1 cellular context compared by ENCODE assay signal in the genomic region with DNA sequence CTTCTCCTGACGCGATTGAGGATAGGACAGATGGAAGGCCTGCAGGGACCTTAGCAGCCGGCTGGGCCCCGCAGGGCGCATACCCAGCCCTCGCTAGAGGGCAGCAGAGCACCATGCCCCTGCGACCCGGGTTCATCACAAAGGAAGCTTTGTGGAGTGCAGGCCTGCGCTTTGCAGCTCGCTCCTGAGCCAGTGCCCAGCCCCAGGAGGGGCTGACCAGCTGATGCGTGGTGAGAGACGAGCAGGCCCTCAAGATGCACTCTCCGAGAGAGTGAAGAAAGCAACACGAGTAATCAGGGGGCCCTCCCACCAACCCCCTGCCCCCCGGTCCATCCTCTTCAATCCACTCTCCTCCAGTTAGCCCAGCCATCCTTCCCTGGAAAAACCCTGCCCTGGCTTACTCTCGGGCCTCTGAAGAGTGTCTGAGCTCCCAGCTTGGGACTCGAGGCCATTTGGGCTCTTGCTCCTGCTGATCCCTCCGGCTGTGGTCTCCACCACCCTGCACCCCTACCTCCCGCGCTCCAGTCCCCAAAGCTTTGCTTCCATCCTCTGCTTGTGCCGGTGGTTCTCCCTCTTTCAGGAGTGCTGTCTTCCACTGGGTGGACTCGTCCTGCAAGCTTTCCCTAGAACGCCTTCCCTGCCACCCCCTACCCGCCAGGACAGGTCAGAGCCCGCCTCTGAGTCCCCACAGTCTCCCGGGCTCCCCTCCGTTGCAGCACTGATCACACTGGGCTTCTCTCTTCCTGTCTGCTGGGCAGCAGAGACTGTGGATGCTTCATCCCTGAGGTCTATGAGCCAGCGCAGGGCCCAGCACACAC.
TF ChIP-seq lines count a peak whose summit lies in the region.

No MANE protein-coding gene starts in this region.

TF ChIP-seq in HepG2, 621 proteins besides CTCF, POLR2A, EP300 and RAD21 (continued from another document and continues in another):
- TF ChIP-seq, protein P1, sequence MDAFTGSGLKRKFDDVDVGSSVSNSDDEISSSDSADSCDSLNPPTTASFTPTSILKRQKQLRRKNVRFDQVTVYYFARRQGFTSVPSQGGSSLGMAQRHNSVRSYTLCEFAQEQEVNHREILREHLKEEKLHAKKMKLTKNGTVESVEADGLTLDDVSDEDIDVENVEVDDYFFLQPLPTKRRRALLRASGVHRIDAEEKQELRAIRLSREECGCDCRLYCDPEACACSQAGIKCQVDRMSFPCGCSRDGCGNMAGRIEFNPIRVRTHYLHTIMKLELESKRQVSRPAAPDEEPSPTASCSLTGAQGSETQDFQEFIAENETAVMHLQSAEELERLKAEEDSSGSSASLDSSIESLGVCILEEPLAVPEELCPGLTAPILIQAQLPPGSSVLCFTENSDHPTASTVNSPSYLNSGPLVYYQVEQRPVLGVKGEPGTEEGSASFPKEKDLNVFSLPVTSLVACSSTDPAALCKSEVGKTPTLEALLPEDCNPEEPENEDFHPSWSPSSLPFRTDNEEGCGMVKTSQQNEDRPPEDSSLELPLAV (CRISPR knock-in tag; conservative IDR thresholded peaks at IDR 0.05; ENCODE audit: low read depth) = no peak
- TF ChIP-seq TFDP2 (CRISPR knock-in tag; IDR thresholded peaks at IDR 0.05) (peak; percentile 12; the same call in 1 of the 2 replicates), ZNF343 (CRISPR knock-in tag; IDR thresholded peaks at IDR 0.05) (no peak), ZNF670 (CRISPR knock-in tag; IDR thresholded peaks at IDR 0.05; ENCODE audit: borderline replicate concordance) (no peak), ZBTB38 (CRISPR knock-in tag; IDR thresholded peaks at IDR 0.05) (peak; percentile 83), REXO4 (CRISPR knock-in tag; IDR thresholded peaks at IDR 0.05; ENCODE audit: borderline replicate concordance) (no peak), ZNF776 (CRISPR knock-in tag; IDR thresholded peaks at IDR 0.05) (no peak), THRA (CRISPR knock-in tag; IDR thresholded peaks at IDR 0.05; ENCODE audit: borderline replicate concordance) (peak; percentile 76), ZNF441 (CRISPR knock-in tag; IDR thresholded peaks at IDR 0.05; ENCODE audit: borderline replicate concordance) (no peak), PAXIP1 (CRISPR knock-in tag; conservative IDR thresholded peaks at IDR 0.05) (0 out of 2 replicates have a peak, but pooled peaks have one; percentile 20), ZNF331 (CRISPR knock-in tag; IDR thresholded peaks at IDR 0.05) (peak; percentile 77; the same call in 1 of the 2 replicates), BRCA1 (CRISPR knock-in tag; IDR thresholded peaks at IDR 0.05) (peak; percentile 66; the same call in 1 of the 2 replicates), RFX5 (IDR thresholded peaks at IDR 0.05; ENCODE audit: low read depth, low read length) (no peak), ZNF292 (CRISPR knock-in tag; IDR thresholded peaks at IDR 0.05; ENCODE audit: borderline replicate concordance, low read depth) (peak; percentile 49), ZNF749 (CRISPR knock-in tag; IDR thresholded peaks at IDR 0.05; ENCODE audit: borderline replicate concordance) (no peak), KLF16 (CRISPR knock-in tag; IDR thresholded peaks at IDR 0.05) (peak in 1 of 2 experiments; percentile 81; a peak in 1 of 4 replicates), MED1 (CRISPR knock-in tag; IDR thresholded peaks at IDR 0.05) (peak; percentile 79), NCOA2 (CRISPR knock-in tag; IDR thresholded peaks at IDR 0.05) (peak; percentile 31; the same call in 1 of the 2 replicates), ATF7-NPFF (CRISPR knock-in tag; IDR thresholded peaks at IDR 0.05; ENCODE audit: low read depth) (peak; percentile 45; the same call in 1 of the 2 replicates), PCBP2 (optimal IDR thresholded peaks at IDR 0.05; ENCODE audit: low read depth, low read length, poor library complexity, severe bottlenecking) (no peak), SALL2 (CRISPR knock-in tag; IDR thresholded peaks at IDR 0.05) (peak; percentile 85; the same call in 1 of the 2 replicates), ZNF766 (CRISPR knock-in tag; IDR thresholded peaks at IDR 0.05; ENCODE audit: borderline replicate concordance) (peak; percentile 66; the same call in 1 of the 2 replicates), ZSCAN25 (CRISPR knock-in tag; IDR thresholded peaks at IDR 0.05) (peak; percentile 76; the same call in 1 of the 2 replicates), CENPBD1 (CRISPR knock-in tag; IDR thresholded peaks at IDR 0.05; ENCODE audit: borderline replicate concordance, low read depth) (no peak), GABPA (IDR thresholded peaks at IDR 0.05; ENCODE audit: low read depth, low read length) (no peak), GABPA (CRISPR knock-in tag; IDR thresholded peaks at IDR 0.05; ENCODE audit: low read depth) (no peak), ZSCAN31 (CRISPR knock-in tag; IDR thresholded peaks at IDR 0.05; ENCODE audit: low read depth) (0 out of 2 replicates have a peak, but pooled peaks have one; percentile 56), ZNF121 (CRISPR knock-in tag; IDR thresholded peaks at IDR 0.05) (0 out of 2 replicates have a peak, but pooled peaks have one; percentile 40), ZNF576 (CRISPR knock-in tag; IDR thresholded peaks at IDR 0.05) (no peak), ZBTB46 (CRISPR knock-in tag; IDR thresholded peaks at IDR 0.05; ENCODE audit: borderline replicate concordance) (no peak)
- TF ChIP-seq, protein P2, sequence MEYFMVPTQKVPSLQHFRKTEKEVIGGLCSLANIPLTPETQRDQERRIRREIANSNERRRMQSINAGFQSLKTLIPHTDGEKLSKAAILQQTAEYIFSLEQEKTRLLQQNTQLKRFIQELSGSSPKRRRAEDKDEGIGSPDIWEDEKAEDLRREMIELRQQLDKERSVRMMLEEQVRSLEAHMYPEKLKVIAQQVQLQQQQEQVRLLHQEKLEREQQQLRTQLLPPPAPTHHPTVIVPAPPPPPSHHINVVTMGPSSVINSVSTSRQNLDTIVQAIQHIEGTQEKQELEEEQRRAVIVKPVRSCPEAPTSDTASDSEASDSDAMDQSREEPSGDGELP (IDR thresholded peaks at IDR 0.05; ENCODE audit: borderline replicate concordance, low read depth) = peak; percentile 93
- TF ChIP-seq, protein P3, sequence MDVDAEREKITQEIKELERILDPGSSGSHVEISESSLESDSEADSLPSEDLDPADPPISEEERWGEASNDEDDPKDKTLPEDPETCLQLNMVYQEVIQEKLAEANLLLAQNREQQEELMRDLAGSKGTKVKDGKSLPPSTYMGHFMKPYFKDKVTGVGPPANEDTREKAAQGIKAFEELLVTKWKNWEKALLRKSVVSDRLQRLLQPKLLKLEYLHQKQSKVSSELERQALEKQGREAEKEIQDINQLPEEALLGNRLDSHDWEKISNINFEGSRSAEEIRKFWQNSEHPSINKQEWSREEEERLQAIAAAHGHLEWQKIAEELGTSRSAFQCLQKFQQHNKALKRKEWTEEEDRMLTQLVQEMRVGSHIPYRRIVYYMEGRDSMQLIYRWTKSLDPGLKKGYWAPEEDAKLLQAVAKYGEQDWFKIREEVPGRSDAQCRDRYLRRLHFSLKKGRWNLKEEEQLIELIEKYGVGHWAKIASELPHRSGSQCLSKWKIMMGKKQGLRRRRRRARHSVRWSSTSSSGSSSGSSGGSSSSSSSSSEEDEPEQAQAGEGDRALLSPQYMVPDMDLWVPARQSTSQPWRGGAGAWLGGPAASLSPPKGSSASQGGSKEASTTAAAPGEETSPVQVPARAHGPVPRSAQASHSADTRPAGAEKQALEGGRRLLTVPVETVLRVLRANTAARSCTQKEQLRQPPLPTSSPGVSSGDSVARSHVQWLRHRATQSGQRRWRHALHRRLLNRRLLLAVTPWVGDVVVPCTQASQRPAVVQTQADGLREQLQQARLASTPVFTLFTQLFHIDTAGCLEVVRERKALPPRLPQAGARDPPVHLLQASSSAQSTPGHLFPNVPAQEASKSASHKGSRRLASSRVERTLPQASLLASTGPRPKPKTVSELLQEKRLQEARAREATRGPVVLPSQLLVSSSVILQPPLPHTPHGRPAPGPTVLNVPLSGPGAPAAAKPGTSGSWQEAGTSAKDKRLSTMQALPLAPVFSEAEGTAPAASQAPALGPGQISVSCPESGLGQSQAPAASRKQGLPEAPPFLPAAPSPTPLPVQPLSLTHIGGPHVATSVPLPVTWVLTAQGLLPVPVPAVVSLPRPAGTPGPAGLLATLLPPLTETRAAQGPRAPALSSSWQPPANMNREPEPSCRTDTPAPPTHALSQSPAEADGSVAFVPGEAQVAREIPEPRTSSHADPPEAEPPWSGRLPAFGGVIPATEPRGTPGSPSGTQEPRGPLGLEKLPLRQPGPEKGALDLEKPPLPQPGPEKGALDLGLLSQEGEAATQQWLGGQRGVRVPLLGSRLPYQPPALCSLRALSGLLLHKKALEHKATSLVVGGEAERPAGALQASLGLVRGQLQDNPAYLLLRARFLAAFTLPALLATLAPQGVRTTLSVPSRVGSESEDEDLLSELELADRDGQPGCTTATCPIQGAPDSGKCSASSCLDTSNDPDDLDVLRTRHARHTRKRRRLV (CRISPR knock-in tag; IDR thresholded peaks at IDR 0.05) = no peak
- TF ChIP-seq, protein P4, sequence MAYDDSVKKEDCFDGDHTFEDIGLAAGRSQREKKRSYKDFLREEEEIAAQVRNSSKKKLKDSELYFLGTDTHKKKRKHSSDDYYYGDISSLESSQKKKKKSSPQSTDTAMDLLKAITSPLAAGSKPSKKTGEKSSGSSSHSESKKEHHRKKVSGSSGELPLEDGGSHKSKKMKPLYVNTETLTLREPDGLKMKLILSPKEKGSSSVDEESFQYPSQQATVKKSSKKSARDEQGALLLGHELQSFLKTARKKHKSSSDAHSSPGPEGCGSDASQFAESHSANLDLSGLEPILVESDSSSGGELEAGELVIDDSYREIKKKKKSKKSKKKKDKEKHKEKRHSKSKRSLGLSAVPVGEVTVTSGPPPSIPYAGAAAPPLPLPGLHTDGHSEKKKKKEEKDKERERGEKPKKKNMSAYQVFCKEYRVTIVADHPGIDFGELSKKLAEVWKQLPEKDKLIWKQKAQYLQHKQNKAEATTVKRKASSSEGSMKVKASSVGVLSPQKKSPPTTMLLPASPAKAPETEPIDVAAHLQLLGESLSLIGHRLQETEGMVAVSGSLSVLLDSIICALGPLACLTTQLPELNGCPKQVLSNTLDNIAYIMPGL (CRISPR knock-in tag; IDR thresholded peaks at IDR 0.05; ENCODE audit: borderline replicate concordance in 1 of 2, low read depth in 1 of 2) = peak; percentile 90 to 97
- TF ChIP-seq, protein P5, sequence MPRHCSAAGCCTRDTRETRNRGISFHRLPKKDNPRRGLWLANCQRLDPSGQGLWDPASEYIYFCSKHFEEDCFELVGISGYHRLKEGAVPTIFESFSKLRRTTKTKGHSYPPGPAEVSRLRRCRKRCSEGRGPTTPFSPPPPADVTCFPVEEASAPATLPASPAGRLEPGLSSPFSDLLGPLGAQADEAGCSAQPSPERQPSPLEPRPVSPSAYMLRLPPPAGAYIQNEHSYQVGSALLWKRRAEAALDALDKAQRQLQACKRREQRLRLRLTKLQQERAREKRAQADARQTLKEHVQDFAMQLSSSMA (CRISPR knock-in tag; IDR thresholded peaks at IDR 0.05) = no peak
